Comparison of ENCODE assay signal across 32 cellular contexts in the genomic region with DNA sequence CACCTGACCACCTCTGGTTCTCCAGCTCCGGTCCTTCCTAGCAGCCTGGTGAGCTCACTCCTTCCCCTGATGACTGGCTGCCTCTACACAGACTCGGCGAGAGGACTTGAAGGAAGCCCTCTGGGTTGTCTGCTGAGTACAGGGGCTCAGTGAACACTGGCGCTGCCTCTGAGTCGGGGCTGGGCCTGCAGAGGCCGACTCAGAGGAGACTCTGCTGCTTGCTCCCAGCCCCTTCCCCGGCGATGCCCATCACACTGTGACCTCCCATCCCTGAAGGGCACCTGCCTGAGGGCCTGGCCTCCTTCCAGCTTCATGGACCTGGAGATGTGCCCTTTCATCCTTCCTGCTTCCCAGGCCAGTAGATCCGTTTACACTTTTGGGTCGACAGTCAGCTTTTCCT. TPM values are rescaled to one million over a fixed set of nuclear protein-coding genes. Genes with fewer than 3 reads are reported as not detected.
DNase-seq lines count a peak whose midpoint lies in the region; ATAC-seq, FAIRE-seq and TF ChIP-seq lines count a peak whose summit lies in the region.
"Had no signal": no experiment of that assay in that cellular context is flagged by ENCODE, and none has a peak within 500 bp of the region (broad histone marks: within the 10 kb centered on the region; RNA-seq: fewer than 3 reads in every experiment).

No MANE protein-coding gene starts in this region.

- TF ChIP-seq POLR2A in GM12878 (IDR thresholded peaks at IDR 0.05; ENCODE audit: low read depth, low read length): no peak; the same call in 1 of the 2 replicates

- TF ChIP-seq RAD21 in GM12878 (IDR thresholded peaks at IDR 0.05; ENCODE audit: insufficient read depth, low read depth, low read length): no peak

- H3K27ac ChIP-seq in GM12878 (ENCODE audit: control insufficient read depth, insufficient read depth) (no peak overlapping the region), mesodermal cell (ENCODE audit: low read depth, low read length, severe bottlenecking) (peak overlapping the region; percentile 91), smooth muscle cell (ENCODE audit: low read depth) (peak overlapping the region; percentile 55)
- H3K27ac ChIP-seq: 22Rv1, foreskin keratinocyte, parathyroid adenoma, sigmoid colon, upper lobe of left lung had no signal

- H3K4me3 ChIP-seq in GM12878 (no peak overlapping the region), mesodermal cell (ENCODE audit: extremely low read depth, insufficient read depth, low read length, poor library complexity, severe bottlenecking) (no peak overlapping the region), smooth muscle cell (no peak overlapping the region)
- H3K4me3 ChIP-seq: GM23338, sigmoid colon, upper lobe of left lung had no signal

- H4K20me1 ChIP-seq in GM12878 (ENCODE audit: control insufficient read depth, insufficient read depth) (no peaks in the 10 kb centered on the region), smooth muscle cell (ENCODE audit: low read depth) (no peaks in the 10 kb centered on the region)

- H3K4me1 ChIP-seq in GM12878 (ENCODE audit: control insufficient read depth, insufficient read depth, low read length) (no peaks in the 10 kb centered on the region), mesodermal cell (ENCODE audit: control insufficient read depth, insufficient read depth, low read length, poor library complexity, severe bottlenecking) (peaks cover 43% of the 10 kb centered on the region), smooth muscle cell (ENCODE audit: low read depth) (peaks cover 25% of the 10 kb centered on the region)
- H3K4me1 ChIP-seq: foreskin keratinocyte, parathyroid adenoma had no signal

- intact Hi-C loops in GM12878 (cut with micrococcal nuclease; ENCODE audit: unreplicated experiment): no loop called here

- no peaks in the 10 kb centered on the region; a peak in 1 of 4 replicates for H3K36me3 ChIP-seq in GM12878 (ENCODE audit: control insufficient read depth in 2 of 2, insufficient read depth in 2 of 2, low read length in 1 of 2)
- H3K36me3 ChIP-seq in mesodermal cell (ENCODE audit: control insufficient read depth, insufficient read depth, low read length): peaks cover 24% of the 10 kb centered on the region
- no peaks in the 10 kb centered on the region for H3K36me3 ChIP-seq in smooth muscle cell (ENCODE audit: low read depth)

- POLR2A ChIA-PET in GM12878 (lab: Charles Lee): no interaction called here

- DNase-seq in DMS53 (lab: John Stamatoyannopoulos, UW) (peak; percentile 30), DMS53 treated with DMSO at 0.1 percent for 48 hours (lab: John Stamatoyannopoulos, UW; ENCODE audit: unreplicated experiment) (no peak), GM12878 (ENCODE audit: low read depth, low spot score) (no peak), smooth muscle cell (lab: John Stamatoyannopoulos, UW; ENCODE audit: unreplicated experiment) (no peak), nucleus accumbens (lab: John Stamatoyannopoulos, UW) (no peak)
- DNase-seq: activated CD4-positive, alpha-beta T cell treated with anti-CD3 and anti-CD28 coated beads, Interleukin-2, amount 50 U/mL, for 48 hours; activated CD4-positive, CD25-positive, alpha-beta regulatory T cell; activated effector memory CD4-positive, alpha-beta T cell treated with Interleukin-2 at 50 U/mL for 16 hours; activated naive CD8-positive, alpha-beta T cell treated with anti-CD3 and anti-CD28 coated beads, Interleukin-2, amount 10 ng/mL, durations not matched to agents 7 days and 5 days; cerebellar nuclear complex; DMS153; effector CD8-positive, alpha-beta T cell; foreskin keratinocyte; GDM1; left cardiac atrium; naive B cell; NCI-H1105; NCI-H2029; NCI-H748 treated with DMSO at 0.1 percent for 48 hours; sigmoid colon; stimulated activated CD4-positive, alpha-beta T cell treated with anti-CD3 and anti-CD28 coated beads, Interleukin-15, amount 100 ng/mL, for 24 hours; T1000 had no signal

- peaks cover 13% of the 10 kb centered on the region for H3F3A ChIP-seq in smooth muscle cell (ENCODE audit: low read depth)

- RAD21 ChIA-PET in GM12878 (lab: Charles Lee; ENCODE audit: unreplicated experiment): no interaction called here

- peak; percentile 11 for ATAC-seq in GM12878
- no peak for ATAC-seq in HG03460 (IDR thresholded peaks at IDR 0.05; ENCODE audit: unreplicated experiment)
- no peak for ATAC-seq in GM21390 (IDR thresholded peaks at IDR 0.05; ENCODE audit: unreplicated experiment)
- ATAC-seq: CD8-positive, alpha-beta T cell; GM23338; left cardiac atrium had no signal

- TF ChIP-seq EP300 in GM12878 (IDR thresholded peaks at IDR 0.05; ENCODE audit: borderline replicate concordance in 1 of 2, control insufficient read depth in 1 of 2, low read depth in 2 of 2, low read length in 2 of 2): no peak

- 60% methylated on average over 10 of the region's 10 CpGs for WGBS in GM12878 (ENCODE audit: insufficient coverage, insufficient replicate concordance, low lambda C conversion rate, missing lambda C conversion rate)
- WGBS in mesodermal cell (ENCODE audit: insufficient coverage in 2 of 2), 2 experiments: 83 to 89% methylated on average over 10 of the region's 10 CpGs
- WGBS in smooth muscle cell (ENCODE audit: low lambda C conversion rate): 47% methylated on average over 10 of the region's 10 CpGs

- FAIRE-seq in GM12878 (lab: Jason Lieb, UNC): no peak
- FAIRE-seq: astrocyte, GM18507 had no signal

- H3K27me3 ChIP-seq in GM12878 (replicated peaks in 1 of 2; ENCODE audit: control insufficient read depth in 2 of 2, insufficient read depth in 2 of 2, low read length in 1 of 2) (peaks cover 0 to 5% of the 10 kb centered on the region in 2 experiments; a peak in 2 of 4 replicates), smooth muscle cell (ENCODE audit: low read depth) (no peaks in the 10 kb centered on the region)

- H3K9me3 ChIP-seq in GM12878 (replicated peaks; ENCODE audit: control insufficient read depth, insufficient read depth, low read length) (no peaks in the 10 kb centered on the region), mesodermal cell (ENCODE audit: control insufficient read depth, low read length) (no peaks in the 10 kb centered on the region), smooth muscle cell (replicated peaks; ENCODE audit: low read depth) (no peaks in the 10 kb centered on the region)
- H3K9me3 ChIP-seq: sigmoid colon, upper lobe of left lung had no signal

- H3K9ac ChIP-seq in GM12878 (ENCODE audit: control insufficient read depth, insufficient read depth, low read length) (no peak overlapping the region), smooth muscle cell (ENCODE audit: low read depth) (no peak overlapping the region)
- H3K9ac ChIP-seq: parathyroid adenoma had no signal

- no peaks in the 10 kb centered on the region for H3K79me2 ChIP-seq in GM12878 (ENCODE audit: control insufficient read depth, insufficient read depth, low read length)
- no peaks in the 10 kb centered on the region for H3K79me2 ChIP-seq in smooth muscle cell (ENCODE audit: low read depth)
- H3K79me2 ChIP-seq: parathyroid adenoma had no signal

- H3K4me2 ChIP-seq in GM12878 (ENCODE audit: control insufficient read depth, insufficient read depth) (no peak overlapping the region), smooth muscle cell (peak overlapping the region; percentile 68)
- H3K4me2 ChIP-seq: GM23338 had no signal

- CTCF ChIA-PET in GM12878 (lab: Yijun Ruan, JAX): interaction anchor here (1.0 kb wide), 2 partner anchors 21 to 663 kb away, joined by 3 read pairs; no protein-coding TSS in a partner anchor

- SMC1A ChIA-PET in GM12878 (lab: Charles Lee; ENCODE audit: uncharacterized antibody, unreplicated experiment): no interaction called here

- in situ Hi-C loops in GM12878 (cut with MboI): no loop called here

- TF ChIP-seq CTCF in GM12878 (IDR thresholded peaks at IDR 0.05 in 2 of 3, conservative IDR thresholded peaks at IDR 0.05 in 1 of 3; ENCODE audit: control insufficient read depth in 2 of 3, extremely low read depth in 1 of 3, insufficient read depth in 1 of 3, low read depth in 3 of 3, low read length in 3 of 3) (no peak), smooth muscle cell (IDR thresholded peaks at IDR 0.05; ENCODE audit: borderline replicate concordance, insufficient read depth, poor library complexity, severe bottlenecking) (no peak)

- no peak overlapping the region for H2AFZ ChIP-seq in GM12878 (ENCODE audit: control insufficient read depth, low read depth, low read length)
- no peak overlapping the region for H2AFZ ChIP-seq in smooth muscle cell (ENCODE audit: low read depth)
- H2AFZ ChIP-seq: GM23338, parathyroid adenoma had no signal

- BruUV-seq in GM12878 (replicated peaks; lab: Mats Ljungman, UMichigan): TSS peak; percentile 37

RNA-seq across cellular contexts. Expression of gene CRB2, which starts 22.0 kb away (rescaled TPM):
- total RNA-seq in GM12878 (2013; cell fraction: nucleolus; rRNA removed): 0.51 and 1.2 TPM in 2 replicates
- total RNA-seq in GM12878 (2014; rRNA removed) (0.23 and 0.33 TPM in 2 replicates), GM12878 (2014; rRNA removed; fragmentation: Illumina TruSeq; extraction: Trizol) (0.27 and 0.28 TPM in 2 replicates), GM12878 (2021) (0.69 and 0.80 TPM in 2 replicates), smooth muscle cell (3.1 and 3.8 TPM in 2 replicates)
- 0.16 TPM for polyA plus RNA-seq in GM12878 (2011; ENCODE audit: low read depth)
- polyA plus RNA-seq in GM12878 (2011; rRNA removed) (0.01 TPM in 2 replicates), GM12878 (2014; fragmentation: Illumina TruSeq; extraction: Trizol) (0.08 and 0.10 TPM in 2 replicates), GM12878 (2014; fragmentation: Nextera tagmentation; extraction: Ambion mirVana) (not detected), GM12878 (2014; rRNA removed) (0.38 and 0.47 TPM in 2 replicates), GM12878 (2016; fragmentation: Nextera tagmentation; extraction: Ambion mirVana) (under 1 TPM in 1 of 2 experiments, not detected in 1; 0.15 TPM), smooth muscle cell (0.87 and 1.7 TPM in 2 replicates)
- polyA plus RNA-seq in GM12878 (2011; cell fraction: cytosol; rRNA removed): 0.04 and 0.08 TPM in 2 replicates
- 0.25 and 0.26 TPM in 2 replicates for polyA plus RNA-seq in GM12878 (2011; cell fraction: nucleus; rRNA removed)
- polyA plus RNA-seq in GM12878 (2012): 0.48 and 0.51 TPM in 2 replicates
- 0.07 and 0.10 TPM in 2 replicates for polyA minus RNA-seq in GM12878 (2011; rRNA and poly(A)+ RNA removed)
- polyA minus RNA-seq in GM12878 (2011; cell fraction: cytosol; rRNA and poly(A)+ RNA removed): not detected in 2 replicates
- 0.10 and 0.12 TPM in 2 replicates for polyA minus RNA-seq in GM12878 (2011; cell fraction: nucleus; rRNA and poly(A)+ RNA removed)
- polyA plus RNA-seq in mesodermal cell (2013, experiment 1 of 2): 58.5 TPM
- 59.5 TPM for polyA plus RNA-seq in mesodermal cell (2013, experiment 2 of 2)
- total RNA-seq: activated naive CD8-positive, alpha-beta T cell treated with anti-CD3 and anti-CD28 coated beads, Interleukin-2, amount 10 ng/mL, durations not matched to agents 7 days and 5 days; CD8-positive, alpha-beta T cell; foreskin keratinocyte had no signal
- polyA plus RNA-seq: foreskin keratinocyte had no signal
